In genomic region chr3:48519244-48519643, GRCh38 we compare ENCODE assay signal across 16 cellular contexts. TPM values are rescaled to one million over a fixed set of nuclear protein-coding genes. Genes with fewer than 3 reads are reported as not detected.
A peak's percentile ranks its signal among the peaks of the same experiment; 100 is the strongest.
DNase-seq lines count a peak whose midpoint lies in the region; ATAC-seq, FAIRE-seq and TF ChIP-seq lines count a peak whose summit lies in the region.
"Had no signal": no experiment of that assay in that cellular context is flagged by ENCODE, and none has a peak within 500 bp of the region (broad histone marks: within the 10 kb centered on the region; RNA-seq: fewer than 3 reads in every experiment).

No MANE protein-coding gene starts in this region.

- H3K9me3 ChIP-seq in CD8-positive, alpha-beta T cell (ENCODE audit: low read length) = no peaks in the 10 kb centered on the region
- H3K9me3 ChIP-seq in osteoblast (ENCODE audit: low read depth, low read length) = no peaks in the 10 kb centered on the region
- H3K9me3 ChIP-seq: SJCRH30 had no signal

- CTCF ChIA-PET in activated naive CD4-positive, alpha-beta T cell treated with anti-CD3 and anti-CD28 coated beads, Interleukin-2, amount 10 ng/mL, durations not matched to agents 7 days and 5 days (lab: Charles Lee) = interaction anchor here (1.0 to 1.7 kb wide), 2 partner anchors 21 to 83 kb away, joined by 3 to 6 read pairs; no protein-coding TSS in a partner anchor
- CTCF ChIA-PET in CD8-positive, alpha-beta T cell (lab: Charles Lee) = interaction anchor here (0.8 to 20.3 kb wide), 3 partner anchors 11 to 83 kb away, joined by 4 to 197 read pairs (median 4); partner anchors contain the start of gene PFKFB4

- no peaks in the 10 kb centered on the region for H3K36me3 ChIP-seq in CD8-positive, alpha-beta T cell (ENCODE audit: insufficient read depth, low read length)
- H3K36me3 ChIP-seq in bronchial epithelial cell (ENCODE audit: control insufficient read depth, insufficient read depth, low read length) = peaks cover 27% of the 10 kb centered on the region
- H3K36me3 ChIP-seq in osteoblast (ENCODE audit: insufficient read depth, low read length) = no peaks in the 10 kb centered on the region
- H3K36me3 ChIP-seq: SJCRH30 had no signal

- H3K9me3 Mint-ChIP-seq in activated naive CD4-positive, alpha-beta T cell treated with anti-CD3 and anti-CD28 coated beads, Interleukin-2, amount 10 ng/mL, durations not matched to agents 7 days and 5 days = no peaks in the 10 kb centered on the region
- H3K9me3 Mint-ChIP-seq in CD8-positive, alpha-beta T cell = no peaks in the 10 kb centered on the region
- H3K9me3 Mint-ChIP-seq: IgD-negative memory B cell had no signal

- H3K4me2 ChIP-seq in osteoblast (ENCODE audit: insufficient read depth, low read length) = no peak overlapping the region

- POLR2A ChIA-PET in CD8-positive, alpha-beta T cell (lab: Charles Lee) = no interaction called here

- H3K4me3 ChIP-seq in CD8-positive, alpha-beta T cell (ENCODE audit: low read depth, low read length) = peak overlapping the region; percentile 20
- H3K4me3 ChIP-seq in bronchial epithelial cell (ENCODE audit: low read depth, low read length) = no peak overlapping the region
- no peak overlapping the region for H3K4me3 ChIP-seq in osteoblast (ENCODE audit: insufficient read depth, low read length)
- H3K4me3 ChIP-seq: SJCRH30 had no signal

- intact Hi-C loops in CD8-positive, alpha-beta T cell (cut with DNase I, micrococcal nuclease) = no loop called here

- peaks cover 25% of the 10 kb centered on the region for H3K36me3 Mint-ChIP-seq in activated naive CD4-positive, alpha-beta T cell treated with anti-CD3 and anti-CD28 coated beads, Interleukin-2, amount 10 ng/mL, durations not matched to agents 7 days and 5 days
- H3K36me3 Mint-ChIP-seq in CD8-positive, alpha-beta T cell = no peaks in the 10 kb centered on the region
- H3K36me3 Mint-ChIP-seq: IgD-negative memory B cell had no signal

- no peak for DNase-seq in activated naive CD4-positive, alpha-beta T cell treated with anti-CD3 and anti-CD28 coated beads, Interleukin-2, amount 10 ng/mL, durations not matched to agents 7 days and 5 days
- DNase-seq in activated naive CD4-positive, alpha-beta T cell treated with Interleukin-2 at 50 U/mL for 16 hours = no peak
- DNase-seq in CD8-positive, alpha-beta T cell = no peak
- DNase-seq in bronchial epithelial cell (ENCODE audit: low read depth) (no peak), osteoblast (ENCODE audit: insufficient read length, low spot score, missing footprints) (peak; percentile 58), NCI-H446 treated with DMSO at 0.1 percent for 48 hours (lab: John Stamatoyannopoulos, UW) (no peak)
- DNase-seq: ACHN, NCI-H1417 treated with DMSO at 0.1 percent for 48 hours, NCI-H2081, NCI-H524, SJCRH30 had no signal

- ATAC-seq in CD8-positive, alpha-beta T cell = no peak
- no peak for ATAC-seq in HG03521 (IDR thresholded peaks at IDR 0.05; ENCODE audit: unreplicated experiment)

- H3K27me3 Mint-ChIP-seq in activated naive CD4-positive, alpha-beta T cell treated with anti-CD3 and anti-CD28 coated beads, Interleukin-2, amount 10 ng/mL, durations not matched to agents 7 days and 5 days = peaks cover 4% of the 10 kb centered on the region
- H3K27me3 Mint-ChIP-seq in CD8-positive, alpha-beta T cell (ENCODE audit: low read depth) = no peaks in the 10 kb centered on the region

- H2AFZ ChIP-seq in osteoblast (ENCODE audit: low read length) = no peak overlapping the region

- no peaks in the 10 kb centered on the region for H3K27me3 ChIP-seq in CD8-positive, alpha-beta T cell (ENCODE audit: insufficient read depth, low read length)
- H3K27me3 ChIP-seq in bronchial epithelial cell (ENCODE audit: control insufficient read depth, insufficient read depth, low read length) (no peaks in the 10 kb centered on the region), osteoblast (ENCODE audit: insufficient read depth, low read length) (no peaks in the 10 kb centered on the region)
- H3K27me3 ChIP-seq: SJCRH30 had no signal

- H3K79me2 ChIP-seq in osteoblast (ENCODE audit: insufficient read depth, low read length) = no peaks in the 10 kb centered on the region

- peak; percentile 7 for FAIRE-seq in bronchial epithelial cell (lab: Jason Lieb, UNC)
- FAIRE-seq: H54 had no signal

- H3K27ac ChIP-seq in CD8-positive, alpha-beta T cell (ENCODE audit: low read depth, low read length) = no peak overlapping the region
- no peak overlapping the region for H3K27ac ChIP-seq in osteoblast (ENCODE audit: low read depth, low read length)
- H3K27ac ChIP-seq: SJCRH30 had no signal

- no peak overlapping the region for H3K4me3 Mint-ChIP-seq in activated naive CD4-positive, alpha-beta T cell treated with anti-CD3 and anti-CD28 coated beads, Interleukin-2, amount 10 ng/mL, durations not matched to agents 7 days and 5 days
- no peak overlapping the region for H3K4me3 Mint-ChIP-seq in CD8-positive, alpha-beta T cell
- H3K4me3 Mint-ChIP-seq: B cell, IgD-negative memory B cell had no signal

- peak overlapping the region; percentile 77 for H3K27ac Mint-ChIP-seq in activated naive CD4-positive, alpha-beta T cell treated with anti-CD3 and anti-CD28 coated beads, Interleukin-2, amount 10 ng/mL, durations not matched to agents 7 days and 5 days
- no peak overlapping the region for H3K27ac Mint-ChIP-seq in CD8-positive, alpha-beta T cell
- H3K27ac Mint-ChIP-seq: B cell had no signal

- H3K4me1 ChIP-seq in CD8-positive, alpha-beta T cell (ENCODE audit: insufficient read depth, low read length) = peaks cover 60% of the 10 kb centered on the region
- H3K4me1 ChIP-seq in osteoblast (ENCODE audit: insufficient read depth, low read length) = no peaks in the 10 kb centered on the region
- H3K4me1 ChIP-seq: SJCRH30 had no signal

- H3K4me1 Mint-ChIP-seq in activated naive CD4-positive, alpha-beta T cell treated with anti-CD3 and anti-CD28 coated beads, Interleukin-2, amount 10 ng/mL, durations not matched to agents 7 days and 5 days = peaks cover 69% of the 10 kb centered on the region
- H3K4me1 Mint-ChIP-seq in CD8-positive, alpha-beta T cell (ENCODE audit: low read depth) = peaks cover 54% of the 10 kb centered on the region

- H4K20me1 ChIP-seq in osteoblast (ENCODE audit: insufficient read depth, low read length) = no peaks in the 10 kb centered on the region

- TF ChIP-seq CTCF in CD8-positive, alpha-beta T cell (IDR thresholded peaks at IDR 0.05) = no peak
- TF ChIP-seq CTCF in bronchial epithelial cell (IDR thresholded peaks at IDR 0.05; ENCODE audit: insufficient read depth, low read length, severe bottlenecking) (no peak), osteoblast (IDR thresholded peaks at IDR 0.05; ENCODE audit: extremely low read depth, low read depth, low read length) (no peak)

RNA-seq across cellular contexts. Expression of gene SHISA5, which starts 15.3 kb away (rescaled TPM):
- total RNA-seq in CD8-positive, alpha-beta T cell = 10 to 100 TPM; 84.3 to 86.0 TPM
- total RNA-seq in bronchial epithelial cell (87.1 and 131 TPM in 2 replicates), osteoblast (99.3 and 105 TPM in 2 replicates)

RNA-seq across cellular contexts. Expression of gene PFKFB4, which starts 37.4 kb away (rescaled TPM):
- total RNA-seq in CD8-positive, alpha-beta T cell = 1 to 10 TPM; 1.2 to 1.3 TPM
- total RNA-seq in bronchial epithelial cell (18.2 and 20.2 TPM in 2 replicates), osteoblast (12.3 and 12.4 TPM in 2 replicates)

RNA-seq across cellular contexts. Expression of gene UCN2, which starts 44.3 kb away (rescaled TPM):
- total RNA-seq in CD8-positive, alpha-beta T cell = not detected
- 9.6 and 12.9 TPM in 2 replicates for total RNA-seq in bronchial epithelial cell
- total RNA-seq in osteoblast = 0.29 and 0.72 TPM in 2 replicates
- total RNA-seq: B cell, HT-29 had no signal
